In the genomic region with DNA sequence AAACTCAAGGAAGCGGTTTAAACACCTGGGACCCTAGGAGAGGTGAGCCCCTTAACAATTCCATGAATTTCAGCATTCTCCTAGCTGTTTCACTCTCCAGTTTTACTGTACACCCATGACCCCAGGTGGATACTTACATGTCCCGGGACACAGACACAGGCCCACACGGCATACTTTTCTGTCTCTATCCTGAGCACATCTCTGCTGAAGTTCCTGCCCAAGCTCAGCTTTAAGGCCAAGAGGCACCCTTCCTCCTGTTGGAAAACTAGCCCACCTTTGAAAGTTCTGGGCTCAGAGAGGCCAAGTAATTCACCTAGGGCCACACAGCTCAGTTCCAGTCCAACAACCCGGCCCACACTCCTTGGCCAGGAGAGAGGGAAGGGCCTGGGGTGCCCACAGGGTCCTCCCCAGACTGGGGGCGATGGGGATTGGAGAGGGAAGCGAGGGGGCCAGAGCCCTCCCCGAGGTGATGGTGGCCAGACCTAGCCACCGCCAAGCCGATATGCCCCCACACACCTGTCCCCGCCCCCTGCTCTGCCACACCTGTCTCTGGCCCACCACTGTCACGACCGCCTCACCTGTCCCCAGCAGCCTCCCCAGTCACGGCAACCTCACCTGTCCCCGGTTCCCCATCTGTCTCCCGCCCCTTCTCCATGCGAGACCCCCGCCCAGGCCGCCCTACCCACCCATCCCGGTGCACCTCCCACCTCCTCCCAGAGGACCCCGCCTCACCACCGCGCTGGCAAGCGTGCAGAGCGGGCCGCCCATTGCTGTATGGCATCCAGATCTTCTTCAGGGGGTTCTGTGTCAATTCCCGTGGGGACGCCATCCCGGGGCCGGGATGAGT, we compare ENCODE assay signal across 8 cellular contexts. TPM values are rescaled to one million over a fixed set of nuclear protein-coding genes. Genes with fewer than 3 reads are reported as not detected.
A peak's percentile ranks its signal among the peaks of the same experiment; 100 is the strongest.
DNase-seq lines count a peak whose midpoint lies in the region; ATAC-seq and TF ChIP-seq lines count a peak whose summit lies in the region.

No MANE protein-coding gene starts in this region.

- ATAC-seq in T-helper 17 cell: no peak
- no peak for ATAC-seq in GM21786 (IDR thresholded peaks at IDR 0.05; ENCODE audit: unreplicated experiment)
- no peak for ATAC-seq in HG02840 (IDR thresholded peaks at IDR 0.05; ENCODE audit: low FRiP score, unreplicated experiment)

- peaks cover 10% of the 10 kb centered on the region for H3K9me3 Mint-ChIP-seq in glutamatergic neuron (ENCODE audit: unreplicated experiment)

- H3K4me2 ChIP-seq in smooth muscle cell: peak overlapping the region; percentile 94

- H3F3A ChIP-seq in smooth muscle cell (ENCODE audit: low read depth): peaks cover 24% of the 10 kb centered on the region

- DNase-seq in NCI-H146 treated with DMSO at 0.1 percent for 48 hours (lab: John Stamatoyannopoulos, UW; ENCODE audit: unreplicated experiment): peak; percentile 27
- no peak for DNase-seq in NCI-H146 (lab: John Stamatoyannopoulos, UW)
- DNase-seq in T-helper 17 cell: peak in 1 of 3 donors; percentile 11
- DNase-seq in glutamatergic neuron: no peak
- DNase-seq in smooth muscle cell (lab: John Stamatoyannopoulos, UW; ENCODE audit: unreplicated experiment): no peak
- no peak for DNase-seq in NCI-H526 (lab: John Stamatoyannopoulos, UW)

- peak overlapping the region; percentile 79 for H3K4me3 ChIP-seq in smooth muscle cell

- H3K4me1 Mint-ChIP-seq in T-helper 17 cell (peaks cover 20% of the 10 kb centered on the region), glutamatergic neuron (ENCODE audit: low read depth, unreplicated experiment) (peaks cover 41% of the 10 kb centered on the region)

- H2AFZ ChIP-seq in smooth muscle cell (ENCODE audit: low read depth): no peak overlapping the region

- H3K4me1 ChIP-seq in smooth muscle cell (ENCODE audit: low read depth): peaks cover 28% of the 10 kb centered on the region

- TF ChIP-seq CTCF in glutamatergic neuron (IDR thresholded peaks at IDR 0.05; ENCODE audit: partially characterized antibody, unreplicated experiment) (no peak), smooth muscle cell (IDR thresholded peaks at IDR 0.05; ENCODE audit: borderline replicate concordance, insufficient read depth, poor library complexity, severe bottlenecking) (no peak)

- no peaks in the 10 kb centered on the region for H3K27me3 ChIP-seq in smooth muscle cell (ENCODE audit: low read depth)

- WGBS in smooth muscle cell (ENCODE audit: low lambda C conversion rate): 28% methylated on average over 11 of the region's 29 CpGs

- H4K20me1 ChIP-seq in smooth muscle cell (ENCODE audit: low read depth): peaks cover 50% of the 10 kb centered on the region

- H3K27ac ChIP-seq in smooth muscle cell (ENCODE audit: low read depth): no peak overlapping the region

- H3K9me3 ChIP-seq in T-helper 17 cell (ENCODE audit: control insufficient read depth, low read length, poor library complexity, severe bottlenecking): no peaks in the 10 kb centered on the region
- H3K9me3 ChIP-seq in smooth muscle cell (replicated peaks; ENCODE audit: low read depth): no peaks in the 10 kb centered on the region

- H3K36me3 Mint-ChIP-seq in T-helper 17 cell (ENCODE audit: low read depth): no peaks in the 10 kb centered on the region
- no peaks in the 10 kb centered on the region for H3K36me3 Mint-ChIP-seq in glutamatergic neuron (ENCODE audit: unreplicated experiment)

- H3K27me3 Mint-ChIP-seq in T-helper 17 cell: peaks cover 9% of the 10 kb centered on the region
- peaks cover 15% of the 10 kb centered on the region for H3K27me3 Mint-ChIP-seq in glutamatergic neuron (ENCODE audit: unreplicated experiment)

- H3K79me2 ChIP-seq in smooth muscle cell (ENCODE audit: low read depth): peaks cover 49% of the 10 kb centered on the region

- H3K36me3 ChIP-seq in smooth muscle cell (ENCODE audit: low read depth): no peaks in the 10 kb centered on the region

- H3K4me3 Mint-ChIP-seq in T-helper 17 cell (peak overlapping the region; percentile 94), glutamatergic neuron (ENCODE audit: unreplicated experiment) (peak overlapping the region; percentile 86)

- H3K27ac Mint-ChIP-seq in T-helper 17 cell: peak overlapping the region; percentile 71
- H3K27ac Mint-ChIP-seq in glutamatergic neuron (ENCODE audit: unreplicated experiment): peak overlapping the region; percentile 22

- peak overlapping the region; percentile 47 for H3K9ac ChIP-seq in smooth muscle cell (ENCODE audit: low read depth)

RNA-seq across cellular contexts. Expression of gene PFKFB4, which starts 0.4 kb away (rescaled TPM):
- total RNA-seq in T-helper 17 cell (1 to 10 TPM; 1.6 to 3.3 TPM), glutamatergic neuron (ENCODE audit: unreplicated experiment) (40.3 TPM), smooth muscle cell (41.4 and 48.8 TPM in 2 replicates)
- 37.4 and 47.7 TPM in 2 replicates for polyA plus RNA-seq in smooth muscle cell

RNA-seq across cellular contexts. Expression of gene UCN2, which starts 7.4 kb away (rescaled TPM):
- total RNA-seq in T-helper 17 cell: not detected
- 4.3 TPM for total RNA-seq in glutamatergic neuron (ENCODE audit: unreplicated experiment)
- total RNA-seq in smooth muscle cell: 6.1 and 7.0 TPM in 2 replicates
- 4.3 and 11.6 TPM in 2 replicates for polyA plus RNA-seq in smooth muscle cell

RNA-seq across cellular contexts. Expression of gene COL7A1, which starts 39.0 kb away (rescaled TPM):
- under 1 TPM; 0.73 to 0.94 TPM for total RNA-seq in T-helper 17 cell
- total RNA-seq in glutamatergic neuron (ENCODE audit: unreplicated experiment): 62.0 TPM
- total RNA-seq in smooth muscle cell: 45.9 and 57.3 TPM in 2 replicates
- polyA plus RNA-seq in smooth muscle cell: 80.7 and 173 TPM in 2 replicates

RNA-seq across cellular contexts. Expression of gene SHISA5, which starts 52.2 kb away (rescaled TPM):
- total RNA-seq in T-helper 17 cell (100 to 1,000 TPM; 148 to 188 TPM), glutamatergic neuron (ENCODE audit: unreplicated experiment) (261 TPM), smooth muscle cell (111 and 124 TPM in 2 replicates)
- polyA plus RNA-seq in smooth muscle cell: 297 and 333 TPM in 2 replicates

RNA-seq across cellular contexts. Expression of gene UQCRC1, which starts 53.3 kb away (rescaled TPM):
- total RNA-seq in T-helper 17 cell (10 to 100 TPM; 86.1 to 92.1 TPM), glutamatergic neuron (ENCODE audit: unreplicated experiment) (242 TPM), smooth muscle cell (206 and 250 TPM in 2 replicates)
- 425 and 428 TPM in 2 replicates for polyA plus RNA-seq in smooth muscle cell

Comparison
In these comparisons a context has a peak if more than half of its experiments do, and no peak if none do; other contexts are left out.
1. RNA of gene COL7A1, which starts 39.0 kb away (total RNA-seq): 62.0 TPM in glutamatergic neuron (single experiment) and 45.9 to 57.3 TPM in smooth muscle cell; 0.73 to 0.94 TPM in T-helper 17 cell; every median in the first group is over 10 times any median in the second.